In the genomic region with DNA sequence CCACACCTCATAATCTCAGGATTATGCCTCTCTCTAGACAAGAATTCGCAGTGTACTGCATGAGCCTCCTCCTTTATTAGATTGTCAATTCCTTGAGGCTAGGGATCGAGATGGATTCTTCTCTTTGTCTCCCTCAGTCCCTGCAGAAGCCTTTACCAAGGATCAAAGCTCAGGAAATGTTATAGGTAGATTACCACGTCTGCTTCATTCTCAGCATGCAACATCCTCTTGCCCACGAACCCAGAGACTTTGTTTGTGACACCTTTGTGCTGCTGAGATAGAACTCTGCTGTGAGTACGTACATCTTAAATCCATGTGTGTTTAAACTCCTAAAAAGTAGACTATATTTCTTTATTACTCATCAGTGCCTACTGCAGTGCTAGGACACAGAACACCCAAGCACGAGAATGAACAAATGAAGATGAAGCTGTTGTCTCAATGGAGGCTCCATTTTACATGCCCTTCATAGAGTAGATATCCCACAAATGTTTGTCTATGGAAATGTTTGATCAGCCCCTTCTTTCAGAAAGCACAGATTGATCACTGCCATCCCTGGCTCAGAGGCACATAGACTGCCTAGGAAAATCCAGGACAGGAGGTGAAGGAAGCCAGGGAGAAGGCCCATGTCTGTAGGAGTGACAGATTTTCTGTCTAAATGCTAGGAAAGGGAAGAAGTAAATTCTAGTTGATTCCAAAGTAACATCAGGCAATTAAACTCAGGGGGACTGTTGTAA, we compare ENCODE assay signal across 1 cellular context.
TF ChIP-seq lines count a peak whose summit lies in the region.

No MANE protein-coding gene starts in this region.

TF ChIP-seq in H1, 55 proteins besides CTCF, POLR2A, EP300 and RAD21 (continued from another document):
- TF ChIP-seq JUND (IDR thresholded peaks at IDR 0.05; ENCODE audit: low read length): no peak
- no peak for TF ChIP-seq TCF12 (IDR thresholded peaks at IDR 0.05; ENCODE audit: low read depth, low read length)
- TF ChIP-seq SRF (IDR thresholded peaks at IDR 0.05; ENCODE audit: low read depth, low read length): no peak
- no peak for TF ChIP-seq CHD2 (IDR thresholded peaks at IDR 0.05; ENCODE audit: low read length)
- no peak for TF ChIP-seq POU5F1 (IDR thresholded peaks at IDR 0.05; ENCODE audit: low read depth, low read length)
- no peak for TF ChIP-seq EGR1 (IDR thresholded peaks at IDR 0.05; ENCODE audit: borderline replicate concordance, low read depth, low read length)
- TF ChIP-seq PHF8 (conservative IDR thresholded peaks at IDR 0.05; ENCODE audit: low read depth, low read length): no peak
